In the genomic region with DNA sequence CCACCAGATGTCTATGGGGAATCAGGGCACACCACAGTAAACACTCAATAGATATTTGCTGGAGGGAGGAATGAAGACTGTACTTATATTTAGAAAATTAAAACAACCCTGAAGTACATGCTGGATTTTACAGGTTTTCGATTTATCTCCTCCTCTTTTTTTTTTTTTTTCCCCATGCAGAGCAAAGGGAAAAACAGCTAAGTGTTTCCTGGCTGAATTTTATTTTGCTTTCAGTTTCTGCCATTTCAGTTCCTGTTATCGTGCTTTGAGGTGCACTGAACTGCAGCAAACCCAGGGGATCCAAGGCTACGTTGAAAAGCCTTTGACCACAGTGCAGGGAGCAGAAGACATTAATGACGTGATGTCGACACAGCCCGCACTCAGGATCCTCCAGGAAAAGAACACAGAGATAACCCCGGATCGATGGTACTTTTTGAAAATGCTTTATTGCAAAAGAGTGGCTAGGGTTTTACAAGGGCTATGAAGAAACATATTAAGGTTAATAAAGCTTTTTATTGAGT, we compare ENCODE assay signal across 8 cellular contexts. TPM values are rescaled to one million over a fixed set of nuclear protein-coding genes. Genes with fewer than 3 reads are reported as not detected.
DNase-seq lines count a peak whose midpoint lies in the region; ATAC-seq and TF ChIP-seq lines count a peak whose summit lies in the region.

No MANE protein-coding gene starts in this region.

- H3K4me1 Mint-ChIP-seq in activated CD8-positive, alpha-beta T cell treated with anti-CD3 and anti-CD28 coated beads for 36 hours (ENCODE audit: low read depth) = peaks cover 10% of the 10 kb centered on the region

- H3K4me1 ChIP-seq in gastroesophageal sphincter (peaks cover 0 to 7% (median 0%) of the 10 kb centered on the region in 3 donors), gastrocnemius medialis (peaks cover 4 to 5% of the 10 kb centered on the region in 2 donors)

- intact Hi-C loops in activated CD8-positive, alpha-beta T cell treated with anti-CD3 and anti-CD28 coated beads for 36 hours (cut with micrococcal nuclease) = no loop called here
- intact Hi-C loops in gastrocnemius medialis (cut with DNase I; ENCODE audit: low total_unique reads) = loop anchor here (5.0 kb wide), 1 partner anchor 59 kb away; no protein-coding TSS in a partner anchor

- POLR2A ChIA-PET in activated CD8-positive, alpha-beta T cell treated with anti-CD3 and anti-CD28 coated beads for 36 hours (lab: Charles Lee) = interaction anchor here (0.7 kb wide), 1 partner anchor 1527 kb away, joined by 3 read pairs; no protein-coding TSS in a partner anchor

- no peak for TF ChIP-seq POLR2A in gastroesophageal sphincter (IDR thresholded peaks at IDR 0.05)
- no peak for TF ChIP-seq POLR2A in gastrocnemius medialis (IDR thresholded peaks at IDR 0.05)

- peak overlapping the region; percentile 43 to 69 (median 62) for H3K27ac ChIP-seq in gastroesophageal sphincter
- peak overlapping the region; percentile 53 to 74 (median 66) for H3K27ac ChIP-seq in gastrocnemius medialis

- H3K36me3 ChIP-seq in gastroesophageal sphincter = no peaks in the 10 kb centered on the region
- no peaks in the 10 kb centered on the region for H3K36me3 ChIP-seq in gastrocnemius medialis

- H3K27me3 Mint-ChIP-seq in activated CD8-positive, alpha-beta T cell treated with anti-CD3 and anti-CD28 coated beads for 36 hours = no peaks in the 10 kb centered on the region

- H3K27me3 ChIP-seq in gastroesophageal sphincter (no peaks in the 10 kb centered on the region), gastrocnemius medialis (no peaks in the 10 kb centered on the region)

- peak overlapping the region; percentile 96 for H3K27ac Mint-ChIP-seq in activated CD8-positive, alpha-beta T cell treated with anti-CD3 and anti-CD28 coated beads for 36 hours

- TF ChIP-seq EP300 in gastroesophageal sphincter (IDR thresholded peaks at IDR 0.05) = no peak

- 32 to 60% methylated on average over 6 to 8 of the region's 8 CpGs for WGBS in gastroesophageal sphincter (ENCODE audit: low coverage in 1 of 2), 2 donors

- no peak for TF ChIP-seq CTCF in activated CD8-positive, alpha-beta T cell treated with anti-CD3 and anti-CD28 coated beads for 36 hours (IDR thresholded peaks at IDR 0.05)
- TF ChIP-seq CTCF in gastroesophageal sphincter (IDR thresholded peaks at IDR 0.05) (no peak), gastrocnemius medialis (IDR thresholded peaks at IDR 0.05 in 4 of 5, conservative IDR thresholded peaks at IDR 0.05 in 1 of 5) (no peak)

- CTCF ChIA-PET in activated CD8-positive, alpha-beta T cell treated with anti-CD3 and anti-CD28 coated beads for 36 hours (lab: Charles Lee) = no interaction called here

- ATAC-seq in GM21619 (IDR thresholded peaks at IDR 0.05; ENCODE audit: unreplicated experiment) = peak; percentile 94
- ATAC-seq in activated CD8-positive, alpha-beta T cell treated with anti-CD3 and anti-CD28 coated beads for 36 hours = peak; percentile 84
- ATAC-seq in gastroesophageal sphincter = peak; percentile 45
- ATAC-seq in gastrocnemius medialis = peak; percentile 61 to 65

- H3K9me3 Mint-ChIP-seq in activated CD8-positive, alpha-beta T cell treated with anti-CD3 and anti-CD28 coated beads for 36 hours = no peaks in the 10 kb centered on the region

- peak; percentile 24 for DNase-seq in KG1 (lab: John Stamatoyannopoulos, UW)
- peak; percentile 39 for DNase-seq in activated CD8-positive, alpha-beta T cell treated with anti-CD3 and anti-CD28 coated beads for 36 hours
- no peak for DNase-seq in gastrocnemius medialis
- no peak for DNase-seq in SK-N-DZ (ENCODE audit: low spot score)
- no peak for DNase-seq in amniotic stem cell (lab: John Stamatoyannopoulos, UW)

- no peaks in the 10 kb centered on the region for H3K36me3 Mint-ChIP-seq in activated CD8-positive, alpha-beta T cell treated with anti-CD3 and anti-CD28 coated beads for 36 hours (ENCODE audit: low read depth)

- H3K9me3 ChIP-seq in gastroesophageal sphincter (no peaks in the 10 kb centered on the region), gastrocnemius medialis (no peaks in the 10 kb centered on the region)

- peak overlapping the region; percentile 79 for H3K4me3 Mint-ChIP-seq in activated CD8-positive, alpha-beta T cell treated with anti-CD3 and anti-CD28 coated beads for 36 hours

- in situ Hi-C loops in gastrocnemius medialis (cut with MboI; ENCODE audit: low sequenced_read_pairs in 4 of 4) = no loop called here

- H3K4me3 ChIP-seq in GM08714 (ENCODE audit: low read length) (peak overlapping the region; percentile 69; the same call in 1 of the 2 replicates), gastroesophageal sphincter (peak overlapping the region; percentile 39), gastrocnemius medialis (peak overlapping the region; percentile 7 to 44 (median 38))

RNA-seq across cellular contexts. Expression of gene CNN3, which starts 35.9 kb away (rescaled TPM):
- total RNA-seq in activated CD8-positive, alpha-beta T cell treated with anti-CD3 and anti-CD28 coated beads for 36 hours = 10 to 100 TPM; 12.8 to 12.9 TPM
- total RNA-seq in gastroesophageal sphincter = 100 to 1,000 TPM; 145 to 292 (median 217) TPM
- total RNA-seq in gastrocnemius medialis = 10 to 100 TPM; 11.9 to 21.8 (median 16.1) TPM
- polyA plus RNA-seq in SK-N-DZ (2014; cell fraction: cytosol; rRNA removed) = 158 and 161 TPM in 2 replicates
- polyA plus RNA-seq in SK-N-DZ (2014; cell fraction: nucleus; rRNA removed) = 83.0 and 108 TPM in 2 replicates

Comparison
In these comparisons a context has a peak if more than half of its experiments do, and no peak if none do; other contexts are left out.
1. DNase-seq: peak in KG1 (single experiment) and activated CD8-positive, alpha-beta T cell treated with anti-CD3 and anti-CD28 coated beads for 36 hours (single experiment); none in gastrocnemius medialis (0 of 2), SK-N-DZ (single experiment) and amniotic stem cell (single experiment).
2. RNA of gene CNN3, which starts 35.9 kb away (total RNA-seq): 145 to 292 TPM in gastroesophageal sphincter; 11.9 to 21.8 TPM in gastrocnemius medialis and 12.8 to 12.9 TPM in activated CD8-positive, alpha-beta T cell treated with anti-CD3 and anti-CD28 coated beads for 36 hours; every median in the first group is over 4 times any median in the second.
3. Peak in every context shown above with its lines, with median percentiles within 50 percentile points of each other: H3K4me3 ChIP-seq and ATAC-seq.